In genomic region chr2:150542172-150542571, GRCh38 we compare ENCODE assay signal across 5 cellular contexts.
"Had no signal": no experiment of that assay in that cellular context is flagged by ENCODE, and none has a peak within 500 bp of the region (broad histone marks: within the 10 kb centered on the region; RNA-seq: fewer than 3 reads in every experiment).

No MANE protein-coding gene starts in this region.

- ATAC-seq: HepG2, K562 had no signal

- H3K27me3 Mint-ChIP-seq: IgD-negative memory B cell had no signal

- DNase-seq: IMR-90, KG1 had no signal

- H3K27ac Mint-ChIP-seq: IgD-negative memory B cell had no signal

- H3K36me3 Mint-ChIP-seq: IgD-negative memory B cell had no signal

- H3K4me3 Mint-ChIP-seq: IgD-negative memory B cell had no signal
